Comparison of ENCODE assay signal across 12 cellular contexts in the genomic region with DNA sequence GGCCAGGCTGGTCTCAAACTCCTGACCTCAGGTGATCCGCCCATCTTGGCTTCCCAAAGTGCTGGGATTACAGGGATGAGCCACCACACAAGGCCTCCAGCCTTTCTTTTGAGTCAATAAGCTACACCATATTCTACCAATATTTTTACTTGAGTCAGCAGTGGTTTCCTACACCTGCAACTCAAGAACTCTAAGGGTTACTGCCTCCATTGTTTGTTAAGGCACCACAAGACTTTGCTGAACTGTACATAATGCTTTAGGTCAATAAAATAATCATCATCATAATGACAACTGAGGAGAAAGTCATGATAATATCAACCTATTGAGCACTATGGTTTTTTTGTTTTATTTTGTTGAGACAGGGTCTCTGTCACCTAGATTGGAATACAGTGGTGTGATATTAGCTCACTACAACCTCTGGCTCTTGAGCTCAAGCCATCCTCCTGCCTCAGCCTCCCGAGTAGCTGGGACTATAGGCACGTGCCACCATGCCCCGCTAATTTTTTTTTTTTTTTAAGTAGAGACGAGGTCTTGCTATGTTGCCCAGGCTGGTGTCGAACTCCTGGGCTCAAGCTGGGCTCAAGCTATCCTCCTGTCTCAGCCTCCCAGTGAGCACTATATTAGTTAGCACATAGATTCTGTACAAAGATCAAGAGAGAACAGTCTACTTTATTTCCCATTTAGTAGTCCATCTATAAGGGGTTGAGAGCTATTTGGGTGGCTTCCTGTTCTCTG. TPM values are rescaled to one million over a fixed set of nuclear protein-coding genes. Genes with fewer than 3 reads are reported as not detected.
DNase-seq lines count a peak whose midpoint lies in the region; ATAC-seq and TF ChIP-seq lines count a peak whose summit lies in the region.
"Had no signal": no experiment of that assay in that cellular context is flagged by ENCODE, and none has a peak within 500 bp of the region (broad histone marks: within the 10 kb centered on the region; RNA-seq: fewer than 3 reads in every experiment).

No MANE protein-coding gene starts in this region.

- no peaks in the 10 kb centered on the region for H4K20me1 ChIP-seq in OCI-LY7 (ENCODE audit: insufficient read depth, low read length)

- peaks cover 37% of the 10 kb centered on the region for H3K4me1 ChIP-seq in OCI-LY7 (ENCODE audit: insufficient read depth, low read length, poor library complexity, severe bottlenecking)

- intact Hi-C loops in OCI-LY7 (cut with micrococcal nuclease; ENCODE audit: unreplicated experiment) = no loop called here
- intact Hi-C loops in dendritic cell treated with granulocyte-macrophage colony-stimulating factor and Interleukin-4, amounts not matched to agents 40 ng/mL and 50 ng/mL, for 4 days (cut with micrococcal nuclease) = no loop called here

- H3K4me3 ChIP-seq in OCI-LY7 (ENCODE audit: low read depth, low read length, poor library complexity, severe bottlenecking) = peak overlapping the region; percentile 27

- CTCF ChIA-PET in OCI-LY7 (lab: Charles Lee; ENCODE audit: unreplicated experiment) = no interaction called here

- H3K9me3 ChIP-seq in OCI-LY7 (ENCODE audit: low read length) = peaks cover 15% of the 10 kb centered on the region; the same call in 1 of the 2 replicates

- peak overlapping the region; percentile 80 for H3K27ac Mint-ChIP-seq in activated T-cell treated with anti-CD3 and anti-CD28 coated beads, Interleukin-2, amount 50 U/mL, for 24 hours
- H3K27ac Mint-ChIP-seq in dendritic cell treated with granulocyte-macrophage colony-stimulating factor and Interleukin-4, amounts not matched to agents 40 ng/mL and 50 ng/mL, for 4 days = peak overlapping the region; percentile 80
- H3K27ac Mint-ChIP-seq in stimulated activated effector memory CD8-positive, alpha-beta T cell treated with anti-CD3 and anti-CD28 coated beads, Interleukin-12 subunit alpha, Interleukin-12 subunit beta, amount 100 ng/mL, for 72 hours = peak overlapping the region; percentile 76

- POLR2A ChIA-PET in OCI-LY7 (lab: Charles Lee) = interaction anchor here (0.6 to 3.5 kb wide), 10 partner anchors 11 to 406 kb away, joined by 3 to 14 read pairs (median 4); no protein-coding TSS in a partner anchor

- no peak for TF ChIP-seq CTCF in OCI-LY7 (conservative IDR thresholded peaks at IDR 0.05; ENCODE audit: low read length)

- peaks cover 22% of the 10 kb centered on the region for H3K4me1 Mint-ChIP-seq in activated T-cell treated with anti-CD3 and anti-CD28 coated beads, Interleukin-2, amount 50 U/mL, for 24 hours (ENCODE audit: low read depth)
- H3K4me1 Mint-ChIP-seq in dendritic cell treated with granulocyte-macrophage colony-stimulating factor and Interleukin-4, amounts not matched to agents 40 ng/mL and 50 ng/mL, for 4 days (ENCODE audit: low read depth) = peaks cover 25% of the 10 kb centered on the region
- peaks cover 23% of the 10 kb centered on the region for H3K4me1 Mint-ChIP-seq in stimulated activated effector memory CD8-positive, alpha-beta T cell treated with anti-CD3 and anti-CD28 coated beads, Interleukin-12 subunit alpha, Interleukin-12 subunit beta, amount 100 ng/mL, for 72 hours

- peaks cover 10% of the 10 kb centered on the region for H3K9me3 Mint-ChIP-seq in activated T-cell treated with anti-CD3 and anti-CD28 coated beads, Interleukin-2, amount 50 U/mL, for 24 hours
- H3K9me3 Mint-ChIP-seq in dendritic cell treated with granulocyte-macrophage colony-stimulating factor and Interleukin-4, amounts not matched to agents 40 ng/mL and 50 ng/mL, for 4 days = peaks cover 18% of the 10 kb centered on the region
- H3K9me3 Mint-ChIP-seq in stimulated activated effector memory CD8-positive, alpha-beta T cell treated with anti-CD3 and anti-CD28 coated beads, Interleukin-12 subunit alpha, Interleukin-12 subunit beta, amount 100 ng/mL, for 72 hours = peaks cover 3% of the 10 kb centered on the region

- H3K79me2 ChIP-seq in OCI-LY7 (ENCODE audit: insufficient read depth, low read depth, low read length) = no peaks in the 10 kb centered on the region

- H3K9me2 ChIP-seq in OCI-LY7 (ENCODE audit: insufficient read depth, low read length) = no peaks in the 10 kb centered on the region

- H3K4me3 Mint-ChIP-seq in activated T-cell treated with anti-CD3 and anti-CD28 coated beads, Interleukin-2, amount 50 U/mL, for 24 hours = no peak overlapping the region
- no peak overlapping the region for H3K4me3 Mint-ChIP-seq in dendritic cell treated with granulocyte-macrophage colony-stimulating factor and Interleukin-4, amounts not matched to agents 40 ng/mL and 50 ng/mL, for 4 days
- H3K4me3 Mint-ChIP-seq in stimulated activated effector memory CD8-positive, alpha-beta T cell treated with anti-CD3 and anti-CD28 coated beads, Interleukin-12 subunit alpha, Interleukin-12 subunit beta, amount 100 ng/mL, for 72 hours = no peak overlapping the region

- H3K36me3 Mint-ChIP-seq in activated T-cell treated with anti-CD3 and anti-CD28 coated beads, Interleukin-2, amount 50 U/mL, for 24 hours (ENCODE audit: low read depth) = no peaks in the 10 kb centered on the region
- H3K36me3 Mint-ChIP-seq in dendritic cell treated with granulocyte-macrophage colony-stimulating factor and Interleukin-4, amounts not matched to agents 40 ng/mL and 50 ng/mL, for 4 days (ENCODE audit: low read depth) = no peaks in the 10 kb centered on the region
- no peaks in the 10 kb centered on the region for H3K36me3 Mint-ChIP-seq in stimulated activated effector memory CD8-positive, alpha-beta T cell treated with anti-CD3 and anti-CD28 coated beads, Interleukin-12 subunit alpha, Interleukin-12 subunit beta, amount 100 ng/mL, for 72 hours

- BruUV-seq in OCI-LY7 (replicated peaks; lab: Mats Ljungman, UMichigan) = no TSS peak

- no peak for DNase-seq in activated T-cell treated with anti-CD3 and anti-CD28 coated beads, Interleukin-2, amount 50 U/mL, for 24 hours
- DNase-seq in activated T-cell treated with anti-CD3 and anti-CD28 coated beads for 4 hours (no peak), OCI-LY7 (ENCODE audit: low spot score) (no peak), CD1c-positive myeloid dendritic cell (ENCODE audit: extremely low spot score) (no peak)
- DNase-seq in stimulated activated effector memory CD8-positive, alpha-beta T cell treated with anti-CD3 and anti-CD28 coated beads, Interleukin-12 subunit alpha, Interleukin-12 subunit beta, amount 100 ng/mL, for 72 hours (ENCODE audit: low spot score in 2 of 2) = no peak
- no peak for DNase-seq in stimulated activated naive CD4-positive, alpha-beta T cell treated with Interleukin-2 at 50 U/mL for 16 hours (lab: John Stamatoyannopoulos, UW)
- DNase-seq in stimulated activated CD4-positive, alpha-beta T cell treated with anti-CD3 and anti-CD28 coated beads, Interleukin-4, amount 100 ng/mL, for 4 hours = no peak
- DNase-seq: DMS79 treated with DMSO at 0.1 percent for 48 hours; effector memory CD4-positive, alpha-beta T cell; glutamatergic neuron had no signal

- no peak for ATAC-seq in stimulated activated effector memory CD8-positive, alpha-beta T cell treated with anti-CD3 and anti-CD28 coated beads, Interleukin-12 subunit alpha, Interleukin-12 subunit beta, amount 100 ng/mL, for 72 hours

- peak overlapping the region; percentile 69 for H3K27ac ChIP-seq in OCI-LY7 (ENCODE audit: low read depth, low read length, poor library complexity, severe bottlenecking)
- H3K27ac ChIP-seq: HL-60 had no signal

- H2AFZ ChIP-seq in OCI-LY7 (ENCODE audit: low read length) = peak overlapping the region; percentile 79

- peaks cover 42% of the 10 kb centered on the region for H3K36me3 ChIP-seq in OCI-LY7 (ENCODE audit: insufficient read depth, low read length)

- H3K27me3 Mint-ChIP-seq in activated T-cell treated with anti-CD3 and anti-CD28 coated beads, Interleukin-2, amount 50 U/mL, for 24 hours = no peaks in the 10 kb centered on the region
- no peaks in the 10 kb centered on the region for H3K27me3 Mint-ChIP-seq in dendritic cell treated with granulocyte-macrophage colony-stimulating factor and Interleukin-4, amounts not matched to agents 40 ng/mL and 50 ng/mL, for 4 days

- H3K4me2 ChIP-seq in OCI-LY7 (ENCODE audit: low read length) = peak overlapping the region; percentile 48

RNA-seq across cellular contexts. Expression of a gene that starts 34.9 kb away (rescaled TPM):
- total RNA-seq in OCI-LY7 (2014; rRNA removed; shearing (Covaris generic)) = 26.1 and 30.4 TPM in 2 replicates
- 69.1 and 77.0 TPM in 2 replicates for total RNA-seq in OCI-LY7 (2022)
